In the genomic region with DNA sequence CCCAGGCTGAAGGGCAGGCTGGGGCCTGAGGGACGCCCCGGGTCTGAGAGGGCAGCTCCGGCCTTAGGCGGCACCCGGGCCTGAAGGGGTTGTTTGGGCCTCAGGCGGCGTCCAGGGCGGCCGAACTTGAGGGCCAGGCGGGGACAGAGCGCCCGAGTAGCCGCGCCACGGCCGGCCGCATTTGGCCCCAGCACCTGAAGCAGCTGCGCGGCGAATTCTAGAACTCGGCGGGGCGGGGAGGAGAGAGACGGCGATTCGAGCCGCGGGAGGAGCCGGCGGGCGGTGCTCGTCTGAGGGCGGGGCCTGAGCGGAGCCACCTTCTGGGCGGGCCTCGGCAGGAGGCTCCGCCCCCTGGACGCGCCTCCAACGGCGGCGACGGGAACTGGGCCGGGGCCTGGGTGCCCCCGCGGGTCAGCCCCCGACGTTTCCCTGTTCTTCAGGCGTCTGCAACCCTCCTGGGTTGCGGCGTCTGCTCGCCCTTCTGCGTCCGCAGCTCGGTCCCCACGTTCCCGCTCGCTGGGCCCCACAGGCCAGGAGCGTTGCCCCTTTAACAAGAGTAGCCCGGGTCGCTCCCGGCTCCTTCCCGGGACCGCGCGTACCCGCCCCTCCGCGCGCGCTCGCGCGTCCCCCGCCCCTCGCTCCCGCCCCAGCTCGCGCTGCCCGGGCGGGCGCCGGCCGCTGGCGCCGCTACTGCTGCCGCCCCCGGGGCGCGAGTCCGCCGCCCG, we compare ENCODE assay signal across 8 cellular contexts. TPM values are rescaled to one million over a fixed set of nuclear protein-coding genes. Genes with fewer than 3 reads are reported as not detected.
DNase-seq lines count a peak whose midpoint lies in the region; ATAC-seq and TF ChIP-seq lines count a peak whose summit lies in the region.

A gene with protein sequence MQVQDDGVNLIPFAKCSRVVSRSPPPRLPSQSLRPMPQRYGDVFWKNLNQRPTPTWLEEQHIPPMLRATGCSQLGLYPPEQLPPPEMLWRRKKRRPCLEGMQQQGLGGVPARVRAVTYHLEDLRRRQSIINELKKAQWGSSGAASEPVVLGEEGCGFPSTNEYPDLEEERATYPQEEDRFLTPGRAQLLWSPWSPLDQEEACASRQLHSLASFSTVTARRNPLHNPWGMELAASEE (minus strand): TSS at position 221 of the 725 bp plus-strand sequence. CDS start 3,085 bp downstream, outside the sequence.
KIF1C (plus strand) TSS at position 649 of the 725 bp plus-strand sequence. CDS start 2,297 bp downstream, outside the sequence.

- no CpG with 5 or more reads among the region's 93 CpGs for WGBS in gastroesophageal sphincter (ENCODE audit: low coverage in 1 of 2), 2 donors
- under 1% methylated on average over 34 of the region's 93 CpGs for WGBS in suprapubic skin

- H3K36me3 ChIP-seq in ES-I3 (ENCODE audit: insufficient read depth, low read length) (peaks cover 4% of the 10 kb centered on the region; the same call in 1 of the 2 replicates), SJSA1 (peaks cover 44% of the 10 kb centered on the region), gastroesophageal sphincter (peaks cover 0 to 19% of the 10 kb centered on the region in 2 donors), suprapubic skin (peaks cover 16% of the 10 kb centered on the region)

- CTCF ChIA-PET in activated naive CD4-positive, alpha-beta T cell treated with anti-CD3 and anti-CD28 coated beads for 36 hours (lab: Charles Lee) = interaction anchor here (1.2 to 1.9 kb wide), 2 partner anchors 11 to 88 kb away, joined by 5 to 6 read pairs; partner anchors contain the start of gene CAMTA2

- TF ChIP-seq POLR2A in gastroesophageal sphincter (IDR thresholded peaks at IDR 0.05) = peak; percentile 84 to 85
- TF ChIP-seq POLR2A in suprapubic skin (IDR thresholded peaks at IDR 0.05) = no peak

- no peaks in the 10 kb centered on the region for H3K27me3 Mint-ChIP-seq in activated naive CD4-positive, alpha-beta T cell treated with anti-CD3 and anti-CD28 coated beads for 36 hours (ENCODE audit: low read depth)

- H3K27ac Mint-ChIP-seq in activated naive CD4-positive, alpha-beta T cell treated with anti-CD3 and anti-CD28 coated beads for 36 hours = peak within 1 kb of the TSS; percentile 53

- H3K4me3 ChIP-seq in LNCaP clone FGC (ENCODE audit: low read depth, low read length) (peak within 1 kb of the TSS; percentile 91), SJSA1 (peak within 1 kb of the TSS; percentile 74), gastroesophageal sphincter (peak within 1 kb of the TSS; percentile 57 to 84), suprapubic skin (peak within 1 kb of the TSS; percentile 96)

- H3K27me3 ChIP-seq in SJSA1 (replicated peaks) = no peaks in the 10 kb centered on the region
- no peaks in the 10 kb centered on the region for H3K27me3 ChIP-seq in gastroesophageal sphincter
- no peaks in the 10 kb centered on the region for H3K27me3 ChIP-seq in suprapubic skin

- intact Hi-C loops in activated naive CD4-positive, alpha-beta T cell treated with anti-CD3 and anti-CD28 coated beads for 36 hours (cut with micrococcal nuclease) = loop anchor here (1.0 to 5.0 kb wide), 5 partner anchors 30 to 115 kb away; partner anchors contain the start of genes PFN1, RNF167, SLC25A11 and SPAG7

- peak within 1 kb of the TSS; percentile 83 for H3K4me3 Mint-ChIP-seq in activated naive CD4-positive, alpha-beta T cell treated with anti-CD3 and anti-CD28 coated beads for 36 hours

- peaks cover 7% of the 10 kb centered on the region for H3K36me3 Mint-ChIP-seq in activated naive CD4-positive, alpha-beta T cell treated with anti-CD3 and anti-CD28 coated beads for 36 hours (ENCODE audit: low read depth)

- DNase-seq in H4 (ENCODE audit: low spot score) (peak; percentile 55), LNCaP clone FGC (ENCODE audit: low read depth) (peak; percentile 50), SJSA1 (ENCODE audit: low read depth in 1 of 2, low spot score in 2 of 2) (peak; percentile 90 to 97), occipital lobe (lab: John Stamatoyannopoulos, UW) (peak; percentile 88), suprapubic skin (ENCODE audit: low spot score in 2 of 2) (peak; percentile 94 to 96)
- peak; percentile 93 for DNase-seq in activated naive CD4-positive, alpha-beta T cell treated with anti-CD3 and anti-CD28 coated beads for 36 hours

- H3K27ac ChIP-seq in SJSA1 (peak within 1 kb of the TSS; percentile 67), gastroesophageal sphincter (peak within 1 kb of the TSS; percentile 92 to 98 (median 94)), suprapubic skin (peak within 1 kb of the TSS; percentile 87)

- TF ChIP-seq EP300 in gastroesophageal sphincter (IDR thresholded peaks at IDR 0.05) = no peak
- no peak for TF ChIP-seq EP300 in suprapubic skin (IDR thresholded peaks at IDR 0.05)

- H3K9me3 Mint-ChIP-seq in activated naive CD4-positive, alpha-beta T cell treated with anti-CD3 and anti-CD28 coated beads for 36 hours = no peaks in the 10 kb centered on the region

- peaks cover 18% of the 10 kb centered on the region for H3K4me1 Mint-ChIP-seq in activated naive CD4-positive, alpha-beta T cell treated with anti-CD3 and anti-CD28 coated beads for 36 hours (ENCODE audit: low read depth)

- H3K9me3 ChIP-seq in ES-I3 (ENCODE audit: control insufficient read depth, insufficient read depth, low read length) (no peaks in the 10 kb centered on the region), SJSA1 (replicated peaks) (no peaks in the 10 kb centered on the region), gastroesophageal sphincter (no peaks in the 10 kb centered on the region), suprapubic skin (no peaks in the 10 kb centered on the region)

- H3K4me1 ChIP-seq in ES-I3 (ENCODE audit: insufficient read depth, low read length) (0 out of 2 replicates have a peak, but pooled peaks cover 7% of the 10 kb centered on the region), SJSA1 (replicated peaks) (peaks cover 16% of the 10 kb centered on the region), gastroesophageal sphincter (peaks cover 0 to 42% (median 24%) of the 10 kb centered on the region in 3 donors), suprapubic skin (peaks cover 30% of the 10 kb centered on the region)

- TF ChIP-seq CTCF in LNCaP clone FGC (IDR thresholded peaks at IDR 0.05; ENCODE audit: control insufficient read depth, extremely low read depth, insufficient read depth) (no peak), gastroesophageal sphincter (IDR thresholded peaks at IDR 0.05) (peak in 2 of 4 experiments; percentile 56 to 62), suprapubic skin (IDR thresholded peaks at IDR 0.05) (peak in 1 of 2 donors; percentile 10)

- peak; percentile 95 for ATAC-seq in gastroesophageal sphincter

- peak within 1 kb of the TSS; percentile 83 for H3K9ac ChIP-seq in ES-I3 (ENCODE audit: low read depth, low read length)

RNA-seq across cellular contexts. Expression of the first gene that starts in this region (rescaled TPM):
- 0.23 and 0.39 TPM in 2 replicates for total RNA-seq in H4 (2014; rRNA removed; shearing (Covaris generic))
- 1.1 and 2.7 TPM in 2 replicates for total RNA-seq in SJSA1 (2014; rRNA removed; shearing (Covaris generic))
- under 1 TPM; 0.21 to 0.54 TPM for total RNA-seq in activated naive CD4-positive, alpha-beta T cell treated with anti-CD3 and anti-CD28 coated beads for 36 hours
- total RNA-seq in gastroesophageal sphincter (1 to 10 TPM in 2 of 4 donors, under 1 TPM in 1, not detected in 1; 0.93 to 4.4 (median 3.8) TPM), occipital lobe (0.31 TPM), suprapubic skin (1 to 10 TPM in 2 of 4 donors, under 1 TPM in 2; 0.73 to 1.4 (median 1.2) TPM)

RNA-seq across cellular contexts. Expression of gene KIF1C, which starts in this region (rescaled TPM):
- 9.9 and 13.0 TPM in 2 replicates for total RNA-seq in H4 (2014; rRNA removed; shearing (Covaris generic))
- 72.3 and 102 TPM in 2 replicates for total RNA-seq in SJSA1 (2014; rRNA removed; shearing (Covaris generic))
- total RNA-seq in activated naive CD4-positive, alpha-beta T cell treated with anti-CD3 and anti-CD28 coated beads for 36 hours = 10 to 100 TPM; 30.5 to 31.1 TPM
- total RNA-seq in gastroesophageal sphincter (100 to 1,000 TPM; 147 to 302 (median 180) TPM), occipital lobe (12.5 TPM), suprapubic skin (100 to 1,000 TPM in 2 of 4 donors, 10 to 100 TPM in 2; 52.7 to 104 (median 97.8) TPM)

Comparison
In these comparisons a context has a peak if more than half of its experiments do, and no peak if none do; other contexts are left out.
1. Peak in every context shown above with its lines: DNase-seq, ATAC-seq, H3K4me3 ChIP-seq and H3K27ac ChIP-seq.
2. POLR2A ChIP-seq: peak in gastroesophageal sphincter (2 of 2); none in suprapubic skin (0 of 2).